ENCODE assay signal across 1 cellular context in genomic region chr12:46550266-46550879, GRCh38.
TF ChIP-seq lines count a peak whose summit lies in the region.

No MANE protein-coding gene starts in this region.

TF ChIP-seq in SK-N-SH treated with all-trans-retinoic acid at 6 μM for 48 hours, 23 proteins besides CTCF, POLR2A, EP300 and RAD21 (continued from another document):
- TF ChIP-seq CREB5 (CRISPR knock-in tag; IDR thresholded peaks at IDR 0.05; ENCODE audit: low read depth) (no peak), TCF4 (CRISPR knock-in tag; IDR thresholded peaks at IDR 0.05; ENCODE audit: borderline replicate concordance) (no peak), OSR1 (CRISPR knock-in tag; IDR thresholded peaks at IDR 0.05) (no peak), TOX (CRISPR knock-in tag; IDR thresholded peaks at IDR 0.05; ENCODE audit: borderline replicate concordance) (no peak), PPARA (CRISPR knock-in tag; IDR thresholded peaks at IDR 0.05; ENCODE audit: borderline replicate concordance) (no peak), ESRRG (CRISPR knock-in tag; IDR thresholded peaks at IDR 0.05) (no peak), ISL1 (CRISPR knock-in tag; IDR thresholded peaks at IDR 0.05) (no peak), TSHZ2 (CRISPR knock-in tag; IDR thresholded peaks at IDR 0.05) (no peak), ZNF70 (CRISPR knock-in tag; IDR thresholded peaks at IDR 0.05) (no peak), BACH2 (CRISPR knock-in tag; IDR thresholded peaks at IDR 0.05; ENCODE audit: borderline replicate concordance) (no peak), ZC3H10 (CRISPR knock-in tag; IDR thresholded peaks at IDR 0.05) (no peak)
- TF ChIP-seq, protein P1, sequence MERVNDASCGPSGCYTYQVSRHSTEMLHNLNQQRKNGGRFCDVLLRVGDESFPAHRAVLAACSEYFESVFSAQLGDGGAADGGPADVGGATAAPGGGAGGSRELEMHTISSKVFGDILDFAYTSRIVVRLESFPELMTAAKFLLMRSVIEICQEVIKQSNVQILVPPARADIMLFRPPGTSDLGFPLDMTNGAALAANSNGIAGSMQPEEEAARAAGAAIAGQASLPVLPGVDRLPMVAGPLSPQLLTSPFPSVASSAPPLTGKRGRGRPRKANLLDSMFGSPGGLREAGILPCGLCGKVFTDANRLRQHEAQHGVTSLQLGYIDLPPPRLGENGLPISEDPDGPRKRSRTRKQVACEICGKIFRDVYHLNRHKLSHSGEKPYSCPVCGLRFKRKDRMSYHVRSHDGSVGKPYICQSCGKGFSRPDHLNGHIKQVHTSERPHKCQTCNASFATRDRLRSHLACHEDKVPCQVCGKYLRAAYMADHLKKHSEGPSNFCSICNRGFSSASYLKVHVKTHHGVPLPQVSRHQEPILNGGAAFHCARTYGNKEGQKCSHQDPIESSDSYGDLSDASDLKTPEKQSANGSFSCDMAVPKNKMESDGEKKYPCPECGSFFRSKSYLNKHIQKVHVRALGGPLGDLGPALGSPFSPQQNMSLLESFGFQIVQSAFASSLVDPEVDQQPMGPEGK (CRISPR knock-in tag; IDR thresholded peaks at IDR 0.05; ENCODE audit: borderline replicate concordance) = no peak
- TF ChIP-seq, protein P2, sequence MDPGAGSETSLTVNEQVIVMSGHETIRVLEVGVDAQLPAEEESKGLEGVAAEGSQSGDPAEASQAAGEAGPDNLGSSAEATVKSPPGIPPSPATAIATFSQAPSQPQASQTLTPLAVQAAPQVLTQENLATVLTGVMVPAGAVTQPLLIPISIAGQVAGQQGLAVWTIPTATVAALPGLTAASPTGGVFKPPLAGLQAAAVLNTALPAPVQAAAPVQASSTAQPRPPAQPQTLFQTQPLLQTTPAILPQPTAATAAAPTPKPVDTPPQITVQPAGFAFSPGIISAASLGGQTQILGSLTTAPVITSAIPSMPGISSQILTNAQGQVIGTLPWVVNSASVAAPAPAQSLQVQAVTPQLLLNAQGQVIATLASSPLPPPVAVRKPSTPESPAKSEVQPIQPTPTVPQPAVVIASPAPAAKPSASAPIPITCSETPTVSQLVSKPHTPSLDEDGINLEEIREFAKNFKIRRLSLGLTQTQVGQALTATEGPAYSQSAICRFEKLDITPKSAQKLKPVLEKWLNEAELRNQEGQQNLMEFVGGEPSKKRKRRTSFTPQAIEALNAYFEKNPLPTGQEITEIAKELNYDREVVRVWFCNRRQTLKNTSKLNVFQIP (CRISPR knock-in tag; IDR thresholded peaks at IDR 0.05; ENCODE audit: borderline replicate concordance, low read depth) = no peak
TF ChIP-seq in SK-N-SH treated with all-trans-retinoic acid at 6 μM for 48 hours: peak in this region for 0.
